In genomic region chr1:164764333-164764732, GRCh38 we compare ENCODE assay signal across 27 cellular contexts.
DNase-seq lines count a peak whose midpoint lies in the region; ATAC-seq and TF ChIP-seq lines count a peak whose summit lies in the region.
"Had no signal": no experiment of that assay in that cellular context is flagged by ENCODE, and none has a peak within 500 bp of the region (broad histone marks: within the 10 kb centered on the region; RNA-seq: fewer than 3 reads in every experiment).

No MANE protein-coding gene starts in this region.

- intact Hi-C loops in CD4-positive, alpha-beta T cell (cut with DNase I, micrococcal nuclease) = no loop called here

- ATAC-seq in HG02763 (IDR thresholded peaks at IDR 0.05; ENCODE audit: unreplicated experiment) (no peak), HG03135 (IDR thresholded peaks at IDR 0.05; ENCODE audit: unreplicated experiment) (no peak), GM18511 (IDR thresholded peaks at IDR 0.05; ENCODE audit: unreplicated experiment) (no peak)
- no peak for ATAC-seq in CD4-positive, alpha-beta T cell (ENCODE audit: poor library complexity)
- ATAC-seq: lower lobe of right lung; natural killer cell treated with Interleukin-12 subunit alpha and Interleukin-12 subunit beta and Interleukin-15 and Interleukin-18, amount 100 ng/mL, for 72 hours; stimulated activated naive B cell treated with anti-CD40 and anti-IgM and Interleukin-4, amounts not matched to agents 10 μg/mL and 1 μg/mL and 100 μg/mL, for 72 hours; WTC11 had no signal

- no peaks in the 10 kb centered on the region for H3K9me2 ChIP-seq in Karpas-422 (replicated peaks; ENCODE audit: insufficient read depth, low read length)

- no peaks in the 10 kb centered on the region for H3K36me3 ChIP-seq in ACC112 (ENCODE audit: insufficient read depth, low read length)
- H3K36me3 ChIP-seq in Karpas-422 (ENCODE audit: insufficient read depth, low read length) = no peaks in the 10 kb centered on the region
- H3K36me3 ChIP-seq in brain microvascular endothelial cell (replicated peaks) = no peaks in the 10 kb centered on the region
- H3K36me3 ChIP-seq: lower lobe of right lung had no signal

- TF ChIP-seq CTCF in brain microvascular endothelial cell (IDR thresholded peaks at IDR 0.05; ENCODE audit: low read depth, low read length, missing control alignments) (no peak), nephron (IDR thresholded peaks at IDR 0.05; ENCODE audit: unreplicated experiment in 3 of 3) (no peak)
- TF ChIP-seq CTCF in CD4-positive, alpha-beta T cell (IDR thresholded peaks at IDR 0.05) = no peak

- H3K36me3 Mint-ChIP-seq in nephron (ENCODE audit: low read depth) = peaks cover 43% of the 10 kb centered on the region
- no peaks in the 10 kb centered on the region for H3K36me3 Mint-ChIP-seq in CD4-positive, alpha-beta T cell (ENCODE audit: low read depth)
- H3K36me3 Mint-ChIP-seq: activated naive CD4-positive, alpha-beta T cell treated with anti-CD3 and anti-CD28 coated beads, Interleukin-2, amount 50 U/mL, for 24 hours; CD8-positive, alpha-beta memory T cell; natural killer cell treated with Interleukin-12 subunit alpha and Interleukin-12 subunit beta and Interleukin-15 and Interleukin-18, amount 100 ng/mL, for 72 hours; stimulated activated naive B cell treated with anti-CD40 and anti-IgM and Interleukin-4, amounts not matched to agents 10 μg/mL and 1 μg/mL and 100 μg/mL, for 72 hours; WTC11 had no signal

- H3K27ac Mint-ChIP-seq in nephron = peak overlapping the region in 2 of 3 experiments; percentile 24 to 57
- no peak overlapping the region for H3K27ac Mint-ChIP-seq in CD4-positive, alpha-beta T cell
- H3K27ac Mint-ChIP-seq: activated CD4-positive, alpha-beta T cell treated with anti-CD3 and anti-CD28 coated beads, Interleukin-2, amount 10 ng/mL, durations not matched to agents 24 days and 14 days; activated naive CD4-positive, alpha-beta T cell treated with anti-CD3 and anti-CD28 coated beads, Interleukin-2, amount 50 U/mL, for 24 hours; B cell; CD8-positive, alpha-beta memory T cell; endodermal cell; natural killer cell treated with Interleukin-12 subunit alpha and Interleukin-12 subunit beta and Interleukin-15 and Interleukin-18, amount 100 ng/mL, for 72 hours; stimulated activated naive B cell treated with anti-CD40 and anti-IgM and Interleukin-4, amounts not matched to agents 10 μg/mL and 1 μg/mL and 100 μg/mL, for 72 hours; WTC11 had no signal

- no peaks in the 10 kb centered on the region for H4K20me1 ChIP-seq in Karpas-422 (ENCODE audit: insufficient read depth, low read depth, low read length)

- H3K9ac ChIP-seq in Karpas-422 (ENCODE audit: low read length) = no peak overlapping the region

- H3K9me3 ChIP-seq in Karpas-422 (ENCODE audit: low read length) = no peaks in the 10 kb centered on the region
- no peaks in the 10 kb centered on the region for H3K9me3 ChIP-seq in CD4-positive, alpha-beta T cell (ENCODE audit: control insufficient read depth, low read length)
- H3K9me3 ChIP-seq: lower lobe of right lung had no signal

- H3K27me3 ChIP-seq in ACC112 (ENCODE audit: insufficient read depth, low read length) = no peaks in the 10 kb centered on the region
- H3K27me3 ChIP-seq in Karpas-422 (ENCODE audit: low read length) = no peaks in the 10 kb centered on the region
- H3K27me3 ChIP-seq in brain microvascular endothelial cell (replicated peaks) = no peaks in the 10 kb centered on the region
- H3K27me3 ChIP-seq in CD4-positive, alpha-beta T cell (ENCODE audit: control insufficient read depth, insufficient read depth, low read length) = no peaks in the 10 kb centered on the region

- CTCF ChIA-PET in CD4-positive, alpha-beta T cell (lab: Charles Lee) = no interaction called here

- H3K4me3 ChIP-seq in ACC112 (ENCODE audit: low read depth, low read length) = no peak overlapping the region
- no peak overlapping the region for H3K4me3 ChIP-seq in Karpas-422 (ENCODE audit: low read length)
- no peak overlapping the region for H3K4me3 ChIP-seq in brain microvascular endothelial cell (ENCODE audit: low read depth, low read length)
- H3K4me3 ChIP-seq: lower lobe of right lung had no signal

- POLR2A ChIA-PET in CD4-positive, alpha-beta T cell (lab: Charles Lee) = no interaction called here

- DNase-seq in Karpas-422 = peak; percentile 2
- peak; percentile 68 for DNase-seq in brain microvascular endothelial cell
- no peak for DNase-seq in CD4-positive, alpha-beta T cell
- DNase-seq: activated CD4-positive, alpha-beta T cell treated with anti-CD3 and anti-CD28 coated beads, Interleukin-2, amount 10 ng/mL, durations not matched to agents 24 days and 14 days; CD8-positive, alpha-beta memory T cell; dermis blood vessel endothelial cell; DMS 273 treated with DMSO at 0.1 percent for 48 hours; endodermal cell; kidney glomerular epithelial cell; lower lobe of right lung; NCI-H1092 treated with DMSO at 0.1 percent for 48 hours; NCI-H187; NCI-H2171; NCI-H82; SHP77 treated with DMSO at 0.1 percent for 48 hours; stimulated activated naive B cell treated with anti-CD40 and anti-IgM and Interleukin-4, amounts not matched to agents 10 μg/mL and 1 μg/mL and 100 μg/mL, for 72 hours; substantia nigra had no signal

- no peak overlapping the region for H3K4me2 ChIP-seq in Karpas-422 (ENCODE audit: low read depth, low read length, poor library complexity, severe bottlenecking)

- H3K4me1 ChIP-seq in ACC112 (ENCODE audit: control insufficient read depth, insufficient read depth, low read length, unreplicated experiment) = peaks cover 50% of the 10 kb centered on the region
- no peaks in the 10 kb centered on the region for H3K4me1 ChIP-seq in Karpas-422 (ENCODE audit: low read length)

- no peaks in the 10 kb centered on the region for H3K27me3 Mint-ChIP-seq in nephron (ENCODE audit: low read depth)
- no peaks in the 10 kb centered on the region for H3K27me3 Mint-ChIP-seq in CD4-positive, alpha-beta T cell
- H3K27me3 Mint-ChIP-seq: activated CD4-positive, alpha-beta T cell treated with anti-CD3 and anti-CD28 coated beads, Interleukin-2, amount 10 ng/mL, durations not matched to agents 24 days and 14 days; activated naive CD4-positive, alpha-beta T cell treated with anti-CD3 and anti-CD28 coated beads, Interleukin-2, amount 50 U/mL, for 24 hours; B cell; CD8-positive, alpha-beta memory T cell; central memory CD8-positive, alpha-beta T cell; stimulated activated naive B cell treated with anti-CD40 and anti-IgM and Interleukin-4, amounts not matched to agents 10 μg/mL and 1 μg/mL and 100 μg/mL, for 72 hours had no signal

- in situ Hi-C loops in brain microvascular endothelial cell (cut with HindIII; ENCODE audit: low pct_ligation_motif_present, low sequenced_read_pairs) = no loop called here

- no peak overlapping the region for H2AFZ ChIP-seq in ACC112 (ENCODE audit: low read length, unreplicated experiment)
- no peak overlapping the region for H2AFZ ChIP-seq in Karpas-422 (ENCODE audit: low read length)

- H3K79me2 ChIP-seq in ACC112 (ENCODE audit: control insufficient read depth, insufficient read depth, low read length, unreplicated experiment) = no peaks in the 10 kb centered on the region
- no peaks in the 10 kb centered on the region for H3K79me2 ChIP-seq in Karpas-422 (ENCODE audit: low read length)

- H3K27ac ChIP-seq in ACC112 (ENCODE audit: low read depth, low read length) (peak overlapping the region; percentile 97), Karpas-422 (ENCODE audit: low read length) (no peak overlapping the region), brain microvascular endothelial cell (peak overlapping the region; percentile 98)
- H3K27ac ChIP-seq in CD4-positive, alpha-beta T cell (ENCODE audit: low read depth, low read length) = no peak overlapping the region
- H3K27ac ChIP-seq: lower lobe of right lung had no signal

- no peak overlapping the region for H3K4me3 Mint-ChIP-seq in nephron
- H3K4me3 Mint-ChIP-seq in CD4-positive, alpha-beta T cell = no peak overlapping the region
- H3K4me3 Mint-ChIP-seq: activated CD4-positive, alpha-beta T cell treated with anti-CD3 and anti-CD28 coated beads, Interleukin-2, amount 10 ng/mL, durations not matched to agents 24 days and 14 days; activated naive CD4-positive, alpha-beta T cell treated with anti-CD3 and anti-CD28 coated beads, Interleukin-2, amount 50 U/mL, for 24 hours; B cell; CD8-positive, alpha-beta memory T cell; central memory CD8-positive, alpha-beta T cell; endodermal cell; natural killer cell treated with Interleukin-12 subunit alpha and Interleukin-12 subunit beta and Interleukin-15 and Interleukin-18, amount 100 ng/mL, for 72 hours; stimulated activated naive B cell treated with anti-CD40 and anti-IgM and Interleukin-4, amounts not matched to agents 10 μg/mL and 1 μg/mL and 100 μg/mL, for 72 hours; WTC11 had no signal

- peaks cover 60% of the 10 kb centered on the region for H3K4me1 Mint-ChIP-seq in nephron
- no peaks in the 10 kb centered on the region for H3K4me1 Mint-ChIP-seq in CD4-positive, alpha-beta T cell (ENCODE audit: low read depth)
- H3K4me1 Mint-ChIP-seq: activated CD4-positive, alpha-beta T cell treated with anti-CD3 and anti-CD28 coated beads, Interleukin-2, amount 10 ng/mL, durations not matched to agents 24 days and 14 days; activated naive CD4-positive, alpha-beta T cell treated with anti-CD3 and anti-CD28 coated beads, Interleukin-2, amount 50 U/mL, for 24 hours; B cell; CD8-positive, alpha-beta memory T cell; central memory CD8-positive, alpha-beta T cell; stimulated activated naive B cell treated with anti-CD40 and anti-IgM and Interleukin-4, amounts not matched to agents 10 μg/mL and 1 μg/mL and 100 μg/mL, for 72 hours had no signal

- H3K9me3 Mint-ChIP-seq in nephron = no peaks in the 10 kb centered on the region
- H3K9me3 Mint-ChIP-seq in CD4-positive, alpha-beta T cell = no peaks in the 10 kb centered on the region
- H3K9me3 Mint-ChIP-seq: activated CD4-positive, alpha-beta T cell treated with anti-CD3 and anti-CD28 coated beads, Interleukin-2, amount 10 ng/mL, durations not matched to agents 24 days and 14 days; central memory CD8-positive, alpha-beta T cell; endodermal cell; natural killer cell treated with Interleukin-12 subunit alpha and Interleukin-12 subunit beta and Interleukin-15 and Interleukin-18, amount 100 ng/mL, for 72 hours; WTC11 had no signal

Comparison
In these comparisons a context has a peak if more than half of its experiments do, and no peak if none do; other contexts are left out.
1. H3K27ac ChIP-seq: peak in ACC112 (single experiment) and brain microvascular endothelial cell (single experiment); none in Karpas-422 (single experiment) and CD4-positive, alpha-beta T cell (single experiment).
2. DNase-seq: peak in Karpas-422 (single experiment) and brain microvascular endothelial cell (single experiment); none in CD4-positive, alpha-beta T cell (0 of 10).